In genomic region chr16:1615761-1616160, GRCh38 we compare ENCODE assay signal across 10 cellular contexts. TPM values are rescaled to one million over a fixed set of nuclear protein-coding genes. Genes with fewer than 3 reads are reported as not detected.
A peak's percentile ranks its signal among the peaks of the same experiment; 100 is the strongest.
DNase-seq lines count a peak whose midpoint lies in the region; ATAC-seq and TF ChIP-seq lines count a peak whose summit lies in the region.
"Had no signal": no experiment of that assay in that cellular context is flagged by ENCODE, and none has a peak within 500 bp of the region (broad histone marks: within the 10 kb centered on the region; RNA-seq: fewer than 3 reads in every experiment).

No MANE protein-coding gene starts in this region.

- H3K27me3 ChIP-seq in cardiac muscle cell (no peaks in the 10 kb centered on the region), adipocyte (replicated peaks; ENCODE audit: control insufficient read depth, insufficient read depth, low read length) (no peaks in the 10 kb centered on the region), kidney epithelial cell (ENCODE audit: control insufficient read depth, insufficient read depth, low read length) (no peaks in the 10 kb centered on the region), suprapubic skin (no peaks in the 10 kb centered on the region)
- H3K27me3 ChIP-seq: testis had no signal

- no peak for ATAC-seq in Right ventricle myocardium superior (ENCODE audit: poor library complexity)

- TF ChIP-seq EP300 in suprapubic skin (IDR thresholded peaks at IDR 0.05) = no peak

- H3K4me3 ChIP-seq in cardiac muscle cell (peak overlapping the region; percentile 77), adipocyte (ENCODE audit: low read length) (peak overlapping the region; percentile 81), kidney epithelial cell (ENCODE audit: low read depth, low read length) (peak overlapping the region; percentile 92), suprapubic skin (peak overlapping the region; percentile 99)

- no peaks in the 10 kb centered on the region for H3K9me3 ChIP-seq in cardiac muscle cell (ENCODE audit: low read depth)
- H3K9me3 ChIP-seq in adipocyte (ENCODE audit: control insufficient read depth, low read length) = no peaks in the 10 kb centered on the region
- H3K9me3 ChIP-seq in suprapubic skin = no peaks in the 10 kb centered on the region
- H3K9me3 ChIP-seq: testis had no signal

- H3K9ac ChIP-seq in adipocyte (ENCODE audit: low read length) = peak overlapping the region; percentile 84
- H3K9ac ChIP-seq: KMS-11 had no signal

- H3K27ac ChIP-seq in cardiac muscle cell (no peak overlapping the region), suprapubic skin (no peak overlapping the region)
- H3K27ac ChIP-seq: KMS-11 had no signal

- DNase-seq in cardiac muscle cell (ENCODE audit: low read depth in 1 of 2, low spot score in 1 of 2) = no peak
- DNase-seq in Right ventricle myocardium superior = no peak
- peak; percentile 48 for DNase-seq in adipocyte (ENCODE audit: low read depth)
- DNase-seq in kidney epithelial cell (ENCODE audit: low read depth) = no peak
- no peak for DNase-seq in suprapubic skin (ENCODE audit: low spot score in 2 of 2)
- no peak for DNase-seq in NCI-H345 treated with DMSO at 0.1 percent for 48 hours (lab: John Stamatoyannopoulos, UW; ENCODE audit: unreplicated experiment)
- no peak for DNase-seq in stimulated activated CD4-positive, alpha-beta T cell treated with anti-CD3 and anti-CD28 coated beads, Interleukin-1b, Interleukin-23, amount 100 ng/mL, for 48 hours
- DNase-seq in NCI-H2081 treated with DMSO at 0.1 percent for 48 hours (lab: John Stamatoyannopoulos, UW) = no peak
- DNase-seq: testis had no signal

- intact Hi-C loops in Right ventricle myocardium superior (cut with DNase I) = loop anchor here (10.0 kb wide), 1 partner anchor 121 kb away; the partner anchor contains the start of gene TELO2

- peaks cover 17% of the 10 kb centered on the region for H3K4me1 ChIP-seq in cardiac muscle cell (ENCODE audit: low read depth)
- peaks cover 21% of the 10 kb centered on the region for H3K4me1 ChIP-seq in adipocyte (ENCODE audit: control insufficient read depth, insufficient read depth, low read length)
- H3K4me1 ChIP-seq in suprapubic skin = peaks cover 45% of the 10 kb centered on the region

- no peak for TF ChIP-seq POLR2A in suprapubic skin (IDR thresholded peaks at IDR 0.05)

- 68% methylated on average over 9 of the region's 9 CpGs for WGBS in suprapubic skin

- TF ChIP-seq CTCF in cardiac muscle cell (IDR thresholded peaks at IDR 0.05; ENCODE audit: low read depth, low read length) (no peak), kidney epithelial cell (IDR thresholded peaks at IDR 0.05; ENCODE audit: insufficient read depth, low read length, poor library complexity, severe bottlenecking) (no peak), suprapubic skin (IDR thresholded peaks at IDR 0.05) (no peak)

- H3K36me3 ChIP-seq in cardiac muscle cell (peaks cover 20% of the 10 kb centered on the region), adipocyte (ENCODE audit: control insufficient read depth, insufficient read depth, low read length, severe bottlenecking) (peaks cover 8% of the 10 kb centered on the region), kidney epithelial cell (ENCODE audit: control insufficient read depth, insufficient read depth, low read length) (peaks cover 3% of the 10 kb centered on the region), suprapubic skin (peaks cover 22% of the 10 kb centered on the region)

RNA-seq across cellular contexts. Expression of gene CRAMP1, which starts 3.6 kb away (rescaled TPM):
- total RNA-seq in cardiac muscle cell = 13.1 and 15.3 TPM in 2 replicates
- polyA plus RNA-seq in cardiac muscle cell = 7.7 and 10.3 TPM in 2 replicates
- 10.0 TPM for total RNA-seq in Right ventricle myocardium superior
- 10.7 and 19.3 TPM in 2 replicates for total RNA-seq in kidney epithelial cell
- 10 to 100 TPM; 15.7 to 39.3 (median 26.1) TPM for total RNA-seq in suprapubic skin

RNA-seq across cellular contexts. Expression of gene IFT140, which starts 3.9 kb away (rescaled TPM):
- total RNA-seq in cardiac muscle cell = 40.4 and 48.9 TPM in 2 replicates
- polyA plus RNA-seq in cardiac muscle cell = 23.8 and 31.9 TPM in 2 replicates
- total RNA-seq in Right ventricle myocardium superior = 8.4 TPM
- 15.5 and 18.1 TPM in 2 replicates for total RNA-seq in kidney epithelial cell
- total RNA-seq in suprapubic skin = 10 to 100 TPM; 13.8 to 38.4 (median 17.0) TPM
